2 cellular contexts compared by ENCODE assay signal in genomic region chr14:49984419-49984818, GRCh38.
A peak's percentile ranks its signal among the peaks of the same experiment; 100 is the strongest.
TF ChIP-seq lines count a peak whose summit lies in the region.

No MANE protein-coding gene starts in this region.

TF ChIP-seq in IMR-90, 13 proteins besides CTCF, POLR2A, EP300 and RAD21:
- 0 out of 2 replicates have a peak, but pooled peaks have one; percentile 2 for TF ChIP-seq FOS (IDR thresholded peaks at IDR 0.05; ENCODE audit: low read depth, low read length)
- no peak for TF ChIP-seq USF2 (IDR thresholded peaks at IDR 0.05; ENCODE audit: low read depth, low read length)
- no peak for TF ChIP-seq MAZ (IDR thresholded peaks at IDR 0.05; ENCODE audit: borderline replicate concordance, low read depth, low read length)
- TF ChIP-seq RCOR1 (IDR thresholded peaks at IDR 0.05; ENCODE audit: insufficient replicate concordance, low read length) = no peak
- TF ChIP-seq MXI1 (IDR thresholded peaks at IDR 0.05; ENCODE audit: borderline replicate concordance, low read depth, low read length) = no peak
- no peak for TF ChIP-seq ELK1 (IDR thresholded peaks at IDR 0.05; ENCODE audit: borderline replicate concordance, low read depth, low read length)
- no peak for TF ChIP-seq CEBPB (IDR thresholded peaks at IDR 0.05; ENCODE audit: low read depth, low read length)
- TF ChIP-seq SMC3 (IDR thresholded peaks at IDR 0.05; ENCODE audit: low read depth, low read length) = no peak
- TF ChIP-seq MAFK (IDR thresholded peaks at IDR 0.05; ENCODE audit: low read depth, low read length) = 0 out of 2 replicates have a peak, but pooled peaks have one; percentile 29
- no peak for TF ChIP-seq RFX5 (IDR thresholded peaks at IDR 0.05; ENCODE audit: low read depth, low read length)
- peak; percentile 77 for TF ChIP-seq NFE2L2 (IDR thresholded peaks at IDR 0.05; ENCODE audit: low read depth, low read length)
- no peak for TF ChIP-seq BHLHE40 (IDR thresholded peaks at IDR 0.05; ENCODE audit: low read depth, low read length)
- TF ChIP-seq CHD1 (IDR thresholded peaks at IDR 0.05; ENCODE audit: low read depth, low read length) = no peak

TF ChIP-seq in K562, 482 proteins besides CTCF, POLR2A, EP300 and RAD21:
- TF ChIP-seq C11orf30 (IDR thresholded peaks at IDR 0.05; ENCODE audit: low read depth) (peak; percentile 20; the same call in 1 of the 2 replicates), PATZ1 (CRISPR knock-in tag; IDR thresholded peaks at IDR 0.05; ENCODE audit: borderline replicate concordance) (no peak)
TF ChIP-seq in K562: peak in this region for 1.
